In the genomic region with DNA sequence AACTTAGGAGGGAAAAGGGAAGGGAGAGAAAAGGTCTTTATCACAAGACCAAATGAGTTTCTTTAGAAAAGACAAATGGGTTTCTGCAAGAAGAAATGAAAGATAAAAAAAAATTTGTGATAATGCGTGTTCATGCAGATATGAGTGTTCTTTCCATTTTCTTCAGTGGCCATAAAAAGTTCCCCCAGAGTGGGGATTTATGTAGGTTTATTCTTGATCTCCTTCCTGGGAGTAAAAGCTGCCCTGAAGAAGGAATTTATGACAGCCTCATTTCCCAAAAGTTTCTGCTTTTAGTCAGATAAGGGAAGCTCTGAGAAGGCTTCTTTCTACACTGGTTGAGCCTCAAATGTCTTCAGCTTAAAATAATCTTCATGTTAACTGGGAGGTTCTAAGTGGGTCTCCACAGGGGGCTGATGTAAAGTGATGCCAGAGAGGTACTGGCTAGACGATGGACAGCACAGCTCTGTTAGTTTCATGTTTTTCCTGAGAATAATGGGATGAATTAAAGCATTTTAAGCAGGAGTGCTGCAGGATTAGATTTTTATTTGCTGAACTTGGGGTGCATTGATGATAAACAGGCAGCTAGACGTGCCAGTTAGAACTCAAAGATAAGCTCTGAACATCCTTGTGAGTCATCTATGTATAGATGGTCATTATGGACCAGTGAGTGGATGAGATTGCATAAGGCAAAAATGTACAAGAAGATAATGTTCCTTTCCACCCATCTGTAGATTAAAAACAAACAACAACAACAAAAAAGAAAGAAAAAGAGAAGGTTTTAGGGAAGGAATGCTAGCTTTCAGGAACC, we compare ENCODE assay signal across 1 cellular context.
TF ChIP-seq lines count a peak whose summit lies in the region.

No MANE protein-coding gene starts in this region.

TF ChIP-seq in K562, 482 proteins besides CTCF, POLR2A, EP300 and RAD21 (continued from another document and continues in another):
- TF ChIP-seq, protein P1, sequence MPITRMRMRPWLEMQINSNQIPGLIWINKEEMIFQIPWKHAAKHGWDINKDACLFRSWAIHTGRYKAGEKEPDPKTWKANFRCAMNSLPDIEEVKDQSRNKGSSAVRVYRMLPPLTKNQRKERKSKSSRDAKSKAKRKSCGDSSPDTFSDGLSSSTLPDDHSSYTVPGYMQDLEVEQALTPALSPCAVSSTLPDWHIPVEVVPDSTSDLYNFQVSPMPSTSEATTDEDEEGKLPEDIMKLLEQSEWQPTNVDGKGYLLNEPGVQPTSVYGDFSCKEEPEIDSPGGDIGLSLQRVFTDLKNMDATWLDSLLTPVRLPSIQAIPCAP (CRISPR knock-in tag; IDR thresholded peaks at IDR 0.05; ENCODE audit: borderline replicate concordance), result no peak
- TF ChIP-seq, protein P2, sequence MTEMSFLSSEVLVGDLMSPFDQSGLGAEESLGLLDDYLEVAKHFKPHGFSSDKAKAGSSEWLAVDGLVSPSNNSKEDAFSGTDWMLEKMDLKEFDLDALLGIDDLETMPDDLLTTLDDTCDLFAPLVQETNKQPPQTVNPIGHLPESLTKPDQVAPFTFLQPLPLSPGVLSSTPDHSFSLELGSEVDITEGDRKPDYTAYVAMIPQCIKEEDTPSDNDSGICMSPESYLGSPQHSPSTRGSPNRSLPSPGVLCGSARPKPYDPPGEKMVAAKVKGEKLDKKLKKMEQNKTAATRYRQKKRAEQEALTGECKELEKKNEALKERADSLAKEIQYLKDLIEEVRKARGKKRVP (CRISPR knock-in tag; IDR thresholded peaks at IDR 0.05), result no peak
- no peak for TF ChIP-seq ZNF696 (CRISPR knock-in tag; conservative IDR thresholded peaks at IDR 0.05)
- TF ChIP-seq RBM39 (optimal IDR thresholded peaks at IDR 0.05; ENCODE audit: low read depth, low read length), result no peak
- no peak for TF ChIP-seq ZNF699 (CRISPR knock-in tag; IDR thresholded peaks at IDR 0.05; ENCODE audit: insufficient replicate concordance)
- TF ChIP-seq, protein P3, sequence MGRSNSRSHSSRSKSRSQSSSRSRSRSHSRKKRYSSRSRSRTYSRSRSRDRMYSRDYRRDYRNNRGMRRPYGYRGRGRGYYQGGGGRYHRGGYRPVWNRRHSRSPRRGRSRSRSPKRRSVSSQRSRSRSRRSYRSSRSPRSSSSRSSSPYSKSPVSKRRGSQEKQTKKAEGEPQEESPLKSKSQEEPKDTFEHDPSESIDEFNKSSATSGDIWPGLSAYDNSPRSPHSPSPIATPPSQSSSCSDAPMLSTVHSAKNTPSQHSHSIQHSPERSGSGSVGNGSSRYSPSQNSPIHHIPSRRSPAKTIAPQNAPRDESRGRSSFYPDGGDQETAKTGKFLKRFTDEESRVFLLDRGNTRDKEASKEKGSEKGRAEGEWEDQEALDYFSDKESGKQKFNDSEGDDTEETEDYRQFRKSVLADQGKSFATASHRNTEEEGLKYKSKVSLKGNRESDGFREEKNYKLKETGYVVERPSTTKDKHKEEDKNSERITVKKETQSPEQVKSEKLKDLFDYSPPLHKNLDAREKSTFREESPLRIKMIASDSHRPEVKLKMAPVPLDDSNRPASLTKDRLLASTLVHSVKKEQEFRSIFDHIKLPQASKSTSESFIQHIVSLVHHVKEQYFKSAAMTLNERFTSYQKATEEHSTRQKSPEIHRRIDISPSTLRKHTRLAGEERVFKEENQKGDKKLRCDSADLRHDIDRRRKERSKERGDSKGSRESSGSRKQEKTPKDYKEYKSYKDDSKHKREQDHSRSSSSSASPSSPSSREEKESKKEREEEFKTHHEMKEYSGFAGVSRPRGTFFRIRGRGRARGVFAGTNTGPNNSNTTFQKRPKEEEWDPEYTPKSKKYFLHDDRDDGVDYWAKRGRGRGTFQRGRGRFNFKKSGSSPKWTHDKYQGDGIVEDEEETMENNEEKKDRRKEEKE (IDR thresholded peaks at IDR 0.05; ENCODE audit: borderline replicate concordance in 1 of 2, control insufficient read depth in 1 of 2, low read depth in 2 of 2, low read length in 1 of 2), result no peak
- TF ChIP-seq ZNF217 (CRISPR knock-in tag; IDR thresholded peaks at IDR 0.05), result no peak
- TF ChIP-seq, protein P4, sequence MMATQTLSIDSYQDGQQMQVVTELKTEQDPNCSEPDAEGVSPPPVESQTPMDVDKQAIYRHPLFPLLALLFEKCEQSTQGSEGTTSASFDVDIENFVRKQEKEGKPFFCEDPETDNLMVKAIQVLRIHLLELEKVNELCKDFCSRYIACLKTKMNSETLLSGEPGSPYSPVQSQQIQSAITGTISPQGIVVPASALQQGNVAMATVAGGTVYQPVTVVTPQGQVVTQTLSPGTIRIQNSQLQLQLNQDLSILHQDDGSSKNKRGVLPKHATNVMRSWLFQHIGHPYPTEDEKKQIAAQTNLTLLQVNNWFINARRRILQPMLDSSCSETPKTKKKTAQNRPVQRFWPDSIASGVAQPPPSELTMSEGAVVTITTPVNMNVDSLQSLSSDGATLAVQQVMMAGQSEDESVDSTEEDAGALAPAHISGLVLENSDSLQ (IDR thresholded peaks at IDR 0.05), result peak; percentile 32; the same call in 1 of the 2 replicates
- TF ChIP-seq BCOR (IDR thresholded peaks at IDR 0.05), result no peak
- TF ChIP-seq MTA2 (IDR thresholded peaks at IDR 0.05; ENCODE audit: low read depth), result 0 out of 2 replicates have a peak, but pooled peaks have one; percentile 15
- TF ChIP-seq, protein P5, sequence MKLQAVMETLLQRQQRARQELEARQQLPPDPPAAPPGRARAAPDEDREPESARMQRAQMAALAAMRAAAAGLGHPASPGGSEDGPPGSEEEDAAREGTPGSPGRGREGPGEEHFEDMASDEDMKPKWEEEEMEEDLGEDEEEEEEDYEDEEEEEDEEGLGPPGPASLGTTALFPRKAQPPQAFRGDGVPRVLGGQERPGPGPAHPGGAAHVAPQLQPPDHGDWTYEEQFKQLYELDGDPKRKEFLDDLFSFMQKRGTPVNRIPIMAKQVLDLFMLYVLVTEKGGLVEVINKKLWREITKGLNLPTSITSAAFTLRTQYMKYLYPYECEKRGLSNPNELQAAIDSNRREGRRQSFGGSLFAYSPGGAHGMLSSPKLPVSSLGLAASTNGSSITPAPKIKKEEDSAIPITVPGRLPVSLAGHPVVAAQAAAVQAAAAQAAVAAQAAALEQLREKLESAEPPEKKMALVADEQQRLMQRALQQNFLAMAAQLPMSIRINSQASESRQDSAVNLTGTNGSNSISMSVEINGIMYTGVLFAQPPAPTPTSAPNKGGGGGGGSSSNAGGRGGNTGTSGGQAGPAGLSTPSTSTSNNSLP (IDR thresholded peaks at IDR 0.05; ENCODE audit: borderline replicate concordance, low read depth, low read length), result peak; percentile 16; the same call in 1 of the 2 replicates
- peak; percentile 78 for TF ChIP-seq CBFA2T2 (conservative IDR thresholded peaks at IDR 0.05)
- no peak for TF ChIP-seq CBX2 (IDR thresholded peaks at IDR 0.05; ENCODE audit: insufficient read depth, low read length, poor library complexity, severe bottlenecking)
- TF ChIP-seq CEBPB (tag; IDR thresholded peaks at IDR 0.05), result 0 out of 2 replicates have a peak, but pooled peaks have one; percentile 7
- TF ChIP-seq, protein P6, sequence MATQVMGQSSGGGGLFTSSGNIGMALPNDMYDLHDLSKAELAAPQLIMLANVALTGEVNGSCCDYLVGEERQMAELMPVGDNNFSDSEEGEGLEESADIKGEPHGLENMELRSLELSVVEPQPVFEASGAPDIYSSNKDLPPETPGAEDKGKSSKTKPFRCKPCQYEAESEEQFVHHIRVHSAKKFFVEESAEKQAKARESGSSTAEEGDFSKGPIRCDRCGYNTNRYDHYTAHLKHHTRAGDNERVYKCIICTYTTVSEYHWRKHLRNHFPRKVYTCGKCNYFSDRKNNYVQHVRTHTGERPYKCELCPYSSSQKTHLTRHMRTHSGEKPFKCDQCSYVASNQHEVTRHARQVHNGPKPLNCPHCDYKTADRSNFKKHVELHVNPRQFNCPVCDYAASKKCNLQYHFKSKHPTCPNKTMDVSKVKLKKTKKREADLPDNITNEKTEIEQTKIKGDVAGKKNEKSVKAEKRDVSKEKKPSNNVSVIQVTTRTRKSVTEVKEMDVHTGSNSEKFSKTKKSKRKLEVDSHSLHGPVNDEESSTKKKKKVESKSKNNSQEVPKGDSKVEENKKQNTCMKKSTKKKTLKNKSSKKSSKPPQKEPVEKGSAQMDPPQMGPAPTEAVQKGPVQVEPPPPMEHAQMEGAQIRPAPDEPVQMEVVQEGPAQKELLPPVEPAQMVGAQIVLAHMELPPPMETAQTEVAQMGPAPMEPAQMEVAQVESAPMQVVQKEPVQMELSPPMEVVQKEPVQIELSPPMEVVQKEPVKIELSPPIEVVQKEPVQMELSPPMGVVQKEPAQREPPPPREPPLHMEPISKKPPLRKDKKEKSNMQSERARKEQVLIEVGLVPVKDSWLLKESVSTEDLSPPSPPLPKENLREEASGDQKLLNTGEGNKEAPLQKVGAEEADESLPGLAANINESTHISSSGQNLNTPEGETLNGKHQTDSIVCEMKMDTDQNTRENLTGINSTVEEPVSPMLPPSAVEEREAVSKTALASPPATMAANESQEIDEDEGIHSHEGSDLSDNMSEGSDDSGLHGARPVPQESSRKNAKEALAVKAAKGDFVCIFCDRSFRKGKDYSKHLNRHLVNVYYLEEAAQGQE (CRISPR knock-in tag; IDR thresholded peaks at IDR 0.05; ENCODE audit: low read depth), result no peak
- no peak for TF ChIP-seq BMI1 (IDR thresholded peaks at IDR 0.05; ENCODE audit: low read length)
- TF ChIP-seq, protein P7, sequence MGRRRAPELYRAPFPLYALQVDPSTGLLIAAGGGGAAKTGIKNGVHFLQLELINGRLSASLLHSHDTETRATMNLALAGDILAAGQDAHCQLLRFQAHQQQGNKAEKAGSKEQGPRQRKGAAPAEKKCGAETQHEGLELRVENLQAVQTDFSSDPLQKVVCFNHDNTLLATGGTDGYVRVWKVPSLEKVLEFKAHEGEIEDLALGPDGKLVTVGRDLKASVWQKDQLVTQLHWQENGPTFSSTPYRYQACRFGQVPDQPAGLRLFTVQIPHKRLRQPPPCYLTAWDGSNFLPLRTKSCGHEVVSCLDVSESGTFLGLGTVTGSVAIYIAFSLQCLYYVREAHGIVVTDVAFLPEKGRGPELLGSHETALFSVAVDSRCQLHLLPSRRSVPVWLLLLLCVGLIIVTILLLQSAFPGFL (CRISPR knock-in tag; IDR thresholded peaks at IDR 0.05), result no peak
- peak; percentile 33; the same call in 1 of the 2 replicates for TF ChIP-seq SOX6 (IDR thresholded peaks at IDR 0.05)
- no peak for TF ChIP-seq SP2 (IDR thresholded peaks at IDR 0.05; ENCODE audit: extremely low read depth, low read depth, low read length, poor library complexity, severe bottlenecking)
- no peak for TF ChIP-seq POLR2B (IDR thresholded peaks at IDR 0.05; ENCODE audit: low read depth, partially characterized antibody)
- TF ChIP-seq, protein P8, sequence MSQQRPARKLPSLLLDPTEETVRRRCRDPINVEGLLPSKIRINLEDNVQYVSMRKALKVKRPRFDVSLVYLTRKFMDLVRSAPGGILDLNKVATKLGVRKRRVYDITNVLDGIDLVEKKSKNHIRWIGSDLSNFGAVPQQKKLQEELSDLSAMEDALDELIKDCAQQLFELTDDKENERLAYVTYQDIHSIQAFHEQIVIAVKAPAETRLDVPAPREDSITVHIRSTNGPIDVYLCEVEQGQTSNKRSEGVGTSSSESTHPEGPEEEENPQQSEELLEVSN (IDR thresholded peaks at IDR 0.05; ENCODE audit: borderline replicate concordance in 1 of 2, extremely low read depth in 1 of 2, insufficient read depth in 1 of 2, insufficient read length in 1 of 2, low read depth in 1 of 2, low read length in 1 of 2, poor library complexity in 1 of 2, severe bottlenecking in 1 of 2), result no peak
- TF ChIP-seq FOXK1 (CRISPR knock-in tag; IDR thresholded peaks at IDR 0.05; ENCODE audit: borderline replicate concordance), result no peak
- TF ChIP-seq MAZ (CRISPR knock-in tag; conservative IDR thresholded peaks at IDR 0.05 in 1 of 2, IDR thresholded peaks at IDR 0.05 in 1 of 2), result no peak
- TF ChIP-seq WHSC1 (IDR thresholded peaks at IDR 0.05; ENCODE audit: low read length), result no peak
- TF ChIP-seq FOSL1 (tag; conservative IDR thresholded peaks at IDR 0.05), result peak; percentile 92
- TF ChIP-seq, protein P9, sequence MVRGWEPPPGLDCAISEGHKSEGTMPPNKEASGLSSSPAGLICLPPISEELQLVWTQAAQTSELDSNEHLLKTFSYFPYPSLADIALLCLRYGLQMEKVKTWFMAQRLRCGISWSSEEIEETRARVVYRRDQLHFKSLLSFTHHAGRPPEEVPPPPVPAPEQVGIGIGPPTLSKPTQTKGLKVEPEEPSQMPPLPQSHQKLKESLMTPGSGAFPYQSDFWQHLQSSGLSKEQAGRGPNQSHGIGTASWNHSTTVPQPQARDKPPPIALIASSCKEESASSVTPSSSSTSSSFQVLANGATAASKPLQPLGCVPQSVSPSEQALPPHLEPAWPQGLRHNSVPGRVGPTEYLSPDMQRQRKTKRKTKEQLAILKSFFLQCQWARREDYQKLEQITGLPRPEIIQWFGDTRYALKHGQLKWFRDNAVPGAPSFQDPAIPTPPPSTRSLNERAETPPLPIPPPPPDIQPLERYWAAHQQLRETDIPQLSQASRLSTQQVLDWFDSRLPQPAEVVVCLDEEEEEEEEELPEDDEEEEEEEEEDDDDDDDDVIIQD (CRISPR knock-in tag; IDR thresholded peaks at IDR 0.05), result no peak
- TF ChIP-seq SMARCE1 (IDR thresholded peaks at IDR 0.05), result peak; percentile 76
- no peak for TF ChIP-seq RBFOX2 (IDR thresholded peaks at IDR 0.05; ENCODE audit: low read depth, low read length)
- TF ChIP-seq, protein P10, sequence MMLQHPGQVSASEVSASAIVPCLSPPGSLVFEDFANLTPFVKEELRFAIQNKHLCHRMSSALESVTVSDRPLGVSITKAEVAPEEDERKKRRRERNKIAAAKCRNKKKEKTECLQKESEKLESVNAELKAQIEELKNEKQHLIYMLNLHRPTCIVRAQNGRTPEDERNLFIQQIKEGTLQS (IDR thresholded peaks at IDR 0.05), result peak; percentile 79
- TF ChIP-seq, protein P10 (CRISPR knock-in tag; conservative IDR thresholded peaks at IDR 0.05), result no peak
- TF ChIP-seq HMGN3 (IDR thresholded peaks at IDR 0.05; ENCODE audit: borderline replicate concordance, extremely low read depth, insufficient read length, low read depth, low read length), result no peak
